In genomic region chr5:160539431-160539830, GRCh38 we compare ENCODE assay signal across 14 cellular contexts.
A peak's percentile ranks its signal among the peaks of the same experiment; 100 is the strongest.
DNase-seq lines count a peak whose midpoint lies in the region; ATAC-seq, FAIRE-seq and TF ChIP-seq lines count a peak whose summit lies in the region.
"Had no signal": no experiment of that assay in that cellular context is flagged by ENCODE, and none has a peak within 500 bp of the region (broad histone marks: within the 10 kb centered on the region; RNA-seq: fewer than 3 reads in every experiment).

No MANE protein-coding gene starts in this region.

- no peak for FAIRE-seq in astrocyte (lab: Jason Lieb, UNC)

- TF ChIP-seq EP300 in ovary (IDR thresholded peaks at IDR 0.05) = no peak

- H3K36me3 ChIP-seq in astrocyte (ENCODE audit: insufficient read depth, low read length) (no peaks in the 10 kb centered on the region), ovary (no peaks in the 10 kb centered on the region)
- H3K36me3 ChIP-seq: SJCRH30, uterus had no signal

- H3K27ac ChIP-seq in astrocyte (ENCODE audit: low read depth, low read length) (no peak overlapping the region), ovary (no peak overlapping the region)
- H3K27ac ChIP-seq: SJCRH30, uterus had no signal

- H3K9ac ChIP-seq in astrocyte (ENCODE audit: low read length) = no peak overlapping the region

- H3K27ac Mint-ChIP-seq in astrocyte (ENCODE audit: unreplicated experiment) = no peak overlapping the region

- peaks cover 3% of the 10 kb centered on the region for H3K4me1 Mint-ChIP-seq in activated T-cell treated with anti-CD3 and anti-CD28 coated beads, Interleukin-2, amount 50 U/mL, for 4 hours (ENCODE audit: low read depth)
- H3K4me1 Mint-ChIP-seq in astrocyte (ENCODE audit: low read depth, unreplicated experiment) = peaks cover 13% of the 10 kb centered on the region
- H3K4me1 Mint-ChIP-seq: central memory CD8-positive, alpha-beta T cell had no signal

- H3K27me3 ChIP-seq in astrocyte (ENCODE audit: insufficient read depth, low read length) = no peaks in the 10 kb centered on the region
- H3K27me3 ChIP-seq in ovary = no peaks in the 10 kb centered on the region
- H3K27me3 ChIP-seq: uterus had no signal

- 65 to 79% (median 66%) methylated on average over 1 of the region's 1 CpG for WGBS in ovary, 3 donors

- H3K27me3 Mint-ChIP-seq in activated T-cell treated with anti-CD3 and anti-CD28 coated beads, Interleukin-2, amount 50 U/mL, for 4 hours (ENCODE audit: low read depth) = peaks cover 5% of the 10 kb centered on the region
- H3K27me3 Mint-ChIP-seq in astrocyte (ENCODE audit: low read depth, unreplicated experiment) = no peaks in the 10 kb centered on the region
- H3K27me3 Mint-ChIP-seq: central memory CD8-positive, alpha-beta T cell had no signal

- no peaks in the 10 kb centered on the region for H3K9me3 Mint-ChIP-seq in activated T-cell treated with anti-CD3 and anti-CD28 coated beads, Interleukin-2, amount 50 U/mL, for 4 hours
- H3K9me3 Mint-ChIP-seq in astrocyte (ENCODE audit: unreplicated experiment) = no peaks in the 10 kb centered on the region
- H3K9me3 Mint-ChIP-seq: central memory CD8-positive, alpha-beta T cell had no signal

- TF ChIP-seq POLR2A in ovary (IDR thresholded peaks at IDR 0.05) = no peak

- H3K9me3 ChIP-seq in astrocyte (ENCODE audit: insufficient read depth, low read depth, low read length) (no peaks in the 10 kb centered on the region), ovary (no peaks in the 10 kb centered on the region)
- H3K9me3 ChIP-seq: SJCRH30, uterus had no signal

- peak; percentile 85 to 92 for ATAC-seq in activated T-cell treated with anti-CD3 and anti-CD28 coated beads, Interleukin-2, amount 50 U/mL, for 4 hours
- ATAC-seq in HG03045 (IDR thresholded peaks at IDR 0.05; ENCODE audit: unreplicated experiment) = peak; percentile 62
- ATAC-seq: left colon had no signal

- H2AFZ ChIP-seq in astrocyte (ENCODE audit: low read depth, low read length) = no peak overlapping the region

- intact Hi-C loops in ovary (cut with DNase I) = no loop called here

- H3K79me2 ChIP-seq in astrocyte (ENCODE audit: insufficient read depth, low read length) = no peaks in the 10 kb centered on the region

- TF ChIP-seq CTCF in astrocyte (IDR thresholded peaks at IDR 0.05; ENCODE audit: insufficient read depth, low read depth, low read length) (no peak), ovary (IDR thresholded peaks at IDR 0.05) (no peak)

- H4K20me1 ChIP-seq in astrocyte (ENCODE audit: insufficient read depth, low read length) = no peaks in the 10 kb centered on the region

- no peaks in the 10 kb centered on the region for H3K36me3 Mint-ChIP-seq in activated T-cell treated with anti-CD3 and anti-CD28 coated beads, Interleukin-2, amount 50 U/mL, for 4 hours (ENCODE audit: insufficient read depth)
- no peaks in the 10 kb centered on the region for H3K36me3 Mint-ChIP-seq in astrocyte (ENCODE audit: low read depth, unreplicated experiment)

- H3K4me3 Mint-ChIP-seq in activated T-cell treated with anti-CD3 and anti-CD28 coated beads, Interleukin-2, amount 50 U/mL, for 4 hours = no peak overlapping the region
- no peak overlapping the region for H3K4me3 Mint-ChIP-seq in astrocyte (ENCODE audit: unreplicated experiment)
- H3K4me3 Mint-ChIP-seq: central memory CD8-positive, alpha-beta T cell had no signal

- DNase-seq in activated T-cell treated with anti-CD3 and anti-CD28 coated beads, Interleukin-2, amount 50 U/mL, for 4 hours = no peak
- DNase-seq in activated T-cell treated with anti-CD3 and anti-CD28 coated beads, Interleukin-2, amount 50 U/mL, for 1 hour = no peak
- DNase-seq in astrocyte (ENCODE audit: low read depth) (peak; percentile 84), ovary (no peak), COR-L47 (lab: John Stamatoyannopoulos, UW) (no peak), iPS-NIHi7 (ENCODE audit: extremely low spot score) (no peak)
- DNase-seq in stimulated activated CD8-positive, alpha-beta memory T cell treated with anti-CD3 and anti-CD28 coated beads, Interleukin-4, amount 100 ng/mL, for 48 hours = peak; percentile 74
- DNase-seq: AML-193, left colon, NCI-H226, SJCRH30, uterus had no signal

- H3K4me1 ChIP-seq in astrocyte (ENCODE audit: insufficient read depth, low read length) (peaks cover 7% of the 10 kb centered on the region), ovary (ENCODE audit: insufficient read depth) (no peaks in the 10 kb centered on the region)
- H3K4me1 ChIP-seq: SJCRH30, uterus had no signal

- H3K4me3 ChIP-seq in astrocyte (ENCODE audit: insufficient read depth, low read depth, low read length) (no peak overlapping the region), ovary (no peak overlapping the region)
- H3K4me3 ChIP-seq: SJCRH30, uterus had no signal

- H3K4me2 ChIP-seq in astrocyte (ENCODE audit: low read length) = peak overlapping the region; percentile 58

Comparison
In these comparisons a context has a peak if more than half of its experiments do, and no peak if none do; other contexts are left out.
1. DNase-seq: peak in astrocyte (single experiment) and stimulated activated CD8-positive, alpha-beta memory T cell treated with anti-CD3 and anti-CD28 coated beads, Interleukin-4, amount 100 ng/mL, for 48 hours (single experiment); none in activated T-cell treated with anti-CD3 and anti-CD28 coated beads, Interleukin-2, amount 50 U/mL, for 4 hours (single experiment), activated T-cell treated with anti-CD3 and anti-CD28 coated beads, Interleukin-2, amount 50 U/mL, for 1 hour (single experiment), ovary (0 of 5), COR-L47 (single experiment) and iPS-NIHi7 (single experiment).